In genomic region chr5:60860572-60860971, GRCh38 we compare ENCODE assay signal across 1 cellular context. TPM values are rescaled to one million over a fixed set of nuclear protein-coding genes. Genes with fewer than 3 reads are reported as not detected.
"Had no signal": no experiment of that assay in that cellular context is flagged by ENCODE, and none has a peak within 500 bp of the region (broad histone marks: within the 10 kb centered on the region; RNA-seq: fewer than 3 reads in every experiment).

No MANE protein-coding gene starts in this region.

RNA-seq across cellular contexts. Expression of gene ELOVL7, which starts 16.5 kb away (rescaled TPM):
- total RNA-seq: glomerular endothelial cell had no signal
